In the genomic region with DNA sequence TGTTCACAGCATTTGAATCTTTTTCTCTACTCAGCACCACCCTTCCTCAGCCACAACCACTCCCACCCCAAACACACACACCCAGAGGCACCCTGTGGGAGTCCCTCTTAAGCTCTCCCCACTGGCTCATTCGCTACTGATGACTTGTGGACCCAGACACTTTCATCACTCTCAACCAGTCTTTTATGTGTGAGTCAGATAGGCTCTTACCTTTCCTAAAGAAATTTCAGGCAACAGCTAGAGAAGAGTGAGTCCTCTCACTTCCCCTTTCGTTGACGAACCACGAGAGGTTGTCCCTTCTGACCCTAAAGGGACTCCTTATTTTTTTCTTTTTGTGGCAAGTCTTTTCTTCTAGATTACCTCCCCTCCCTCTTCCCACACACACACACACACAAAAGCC, we compare ENCODE assay signal across 9 cellular contexts. TPM values are rescaled to one million over a fixed set of nuclear protein-coding genes. Genes with fewer than 3 reads are reported as not detected.
DNase-seq lines count a peak whose midpoint lies in the region; ATAC-seq and TF ChIP-seq lines count a peak whose summit lies in the region.
"Had no signal": no experiment of that assay in that cellular context is flagged by ENCODE, and none has a peak within 500 bp of the region (broad histone marks: within the 10 kb centered on the region; RNA-seq: fewer than 3 reads in every experiment).

No MANE protein-coding gene starts in this region.

- ATAC-seq in GM18909 (IDR thresholded peaks at IDR 0.05; ENCODE audit: poor library complexity, unreplicated experiment), result peak; percentile 98
- ATAC-seq in HG02973 (IDR thresholded peaks at IDR 0.05; ENCODE audit: unreplicated experiment), result peak; percentile 95

- 33 to 50% (median 34%) methylated on average over 4 of the region's 4 CpGs for WGBS in spleen, 5 donors

- intact Hi-C loops in spleen (cut with DNase I; ENCODE audit: low total_unique reads), result loop anchor here (10.0 kb wide), 1 partner anchor 77 kb away; no protein-coding TSS in a partner anchor

- DNase-seq in SKM-1 treated with dmso at 0.1 percent for 144 hours (lab: John Stamatoyannopoulos, UW; ENCODE audit: unreplicated experiment) (peak; percentile 83), DMS114 treated with DMSO at 0.1 percent for 48 hours (lab: John Stamatoyannopoulos, UW; ENCODE audit: unreplicated experiment) (no peak), spleen (no peak), NCI-H774 (lab: John Stamatoyannopoulos, UW) (no peak)
- DNase-seq in effector CD4-positive, alpha-beta T cell, result peak; percentile 17
- DNase-seq in stimulated activated CD4-positive, alpha-beta T cell treated with anti-CD3 and anti-CD28 coated beads, Interleukin-4, amount 100 ng/mL, for 4 hours, result peak; percentile 31 to 79

- H3K9me3 ChIP-seq in spleen, result no peaks in the 10 kb centered on the region

- TF ChIP-seq POLR2A in spleen (IDR thresholded peaks at IDR 0.05), result no peak

- H3K36me3 ChIP-seq in spleen, result no peaks in the 10 kb centered on the region

- peaks cover 19 to 57% (median 42%) of the 10 kb centered on the region in 6 donors for H3K4me1 ChIP-seq in spleen

- no peak for TF ChIP-seq CTCF in spleen (IDR thresholded peaks at IDR 0.05 in 8 of 11, conservative IDR thresholded peaks at IDR 0.05 in 3 of 11)

- H3K27me3 ChIP-seq in spleen (replicated peaks in 1 of 7), result no peaks in the 10 kb centered on the region

- no peak overlapping the region for H3K4me3 ChIP-seq in spleen

- H3K27ac ChIP-seq in spleen, result peak overlapping the region in 3 of 8 donors; percentile 17 to 36 (median 35)

RNA-seq across cellular contexts. Expression of a gene that starts 58.1 kb away (rescaled TPM):
- total RNA-seq in spleen, result 10 to 100 TPM; 23.6 to 38.0 (median 29.1) TPM
- 1 to 10 TPM; 2.0 to 5.2 (median 2.3) TPM for polyA plus RNA-seq in spleen
- polyA plus RNA-seq: neural cell had no signal

Comparison
In these comparisons a context has a peak if more than half of its experiments do, and no peak if none do; other contexts are left out.
1. DNase-seq: peak in SKM-1 treated with dmso at 0.1 percent for 144 hours (single experiment), effector CD4-positive, alpha-beta T cell (single experiment) and stimulated activated CD4-positive, alpha-beta T cell treated with anti-CD3 and anti-CD28 coated beads, Interleukin-4, amount 100 ng/mL, for 4 hours (2 of 2); none in DMS114 treated with DMSO at 0.1 percent for 48 hours (single experiment), spleen (single experiment) and NCI-H774 (single experiment).